In genomic region chr10:55897436-55897835, GRCh38 we compare ENCODE assay signal across 22 cellular contexts.
DNase-seq lines count a peak whose midpoint lies in the region; ATAC-seq and TF ChIP-seq lines count a peak whose summit lies in the region.
"Had no signal": no experiment of that assay in that cellular context is flagged by ENCODE, and none has a peak within 500 bp of the region (broad histone marks: within the 10 kb centered on the region; RNA-seq: fewer than 3 reads in every experiment).

No MANE protein-coding gene starts in this region.

- peaks cover 0 to 9% (median 5%) of the 10 kb centered on the region in 5 experiments for H3K9me3 Mint-ChIP-seq in brain

- H3K27me3 Mint-ChIP-seq in brain = no peaks in the 10 kb centered on the region
- H3K27me3 Mint-ChIP-seq: CD4-positive, alpha-beta T cell; T-cell had no signal

- H3K9me3 ChIP-seq in HAP-1 = no peaks in the 10 kb centered on the region; the same call in 1 of the 2 replicates
- H3K9me3 ChIP-seq in iPS-20b (ENCODE audit: insufficient read depth, low read depth, low read length) = no peaks in the 10 kb centered on the region; the same call in 1 of the 2 replicates
- H3K9me3 ChIP-seq: A549 had no signal

- H3K27ac Mint-ChIP-seq in brain = peak overlapping the region in 2 of 5 experiments; percentile 40 to 60
- H3K27ac Mint-ChIP-seq: CD4-positive, alpha-beta T cell; T-cell had no signal

- TF ChIP-seq CTCF in brain (conservative IDR thresholded peaks at IDR 0.05) = no peak
- TF ChIP-seq CTCF in retinal pigment epithelial cell (conservative IDR thresholded peaks at IDR 0.05; ENCODE audit: low read depth, low read length) = no peak

- no peaks in the 10 kb centered on the region for H3K27me3 ChIP-seq in HAP-1 (ENCODE audit: low read depth)
- H3K27me3 ChIP-seq in iPS-20b (ENCODE audit: insufficient read depth, low read length) = no peaks in the 10 kb centered on the region
- H3K27me3 ChIP-seq: BLaER1 treated with 17β-estradiol and CSF1 and Interleukin-3, amounts not matched to agents 10 nM and 100 nM had no signal

- no peak for ATAC-seq in stimulated activated naive CD8-positive, alpha-beta T cell treated with anti-CD3 and anti-CD28 coated beads, Interleukin-15, Interleukin-2, amounts not matched to agents 100 U/mL and 50 U/mL, for 24 hours
- no peak for ATAC-seq in GM18867 (IDR thresholded peaks at IDR 0.05; ENCODE audit: unreplicated experiment)
- ATAC-seq: A549, GM12878, T-cell had no signal

- peaks cover 7% of the 10 kb centered on the region for H3K4me1 ChIP-seq in HAP-1
- peaks cover 6% of the 10 kb centered on the region; the same call in 1 of the 2 replicates for H3K4me1 ChIP-seq in iPS-20b (ENCODE audit: insufficient read depth, low read length)
- H3K4me1 ChIP-seq: A549; BLaER1 treated with 17β-estradiol and CSF1 and Interleukin-3, amounts not matched to agents 10 nM and 100 nM had no signal

- DNase-seq in HAP-1 (ENCODE audit: low spot score in 2 of 2) (peak; percentile 46 to 68), retinal pigment epithelial cell (ENCODE audit: low read depth) (peak; percentile 52), cerebellar cortex (ENCODE audit: low spot score) (no peak), NCI-H2227 treated with DMSO at 0.1 percent for 48 hours (lab: John Stamatoyannopoulos, UW) (no peak)
- DNase-seq in stimulated activated naive CD8-positive, alpha-beta T cell treated with anti-CD3 and anti-CD28 coated beads, Interleukin-15, Interleukin-2, amounts not matched to agents 100 U/mL and 50 U/mL, for 24 hours = no peak
- DNase-seq: AML-193; CD4-positive, alpha-beta T cell; KBM-7; NCI-H2029; NCI-H226; NCI-H510A treated with DMSO at 0.1 percent for 48 hours; NCI-H82; NK-92 treated with Interleukin-12 subunit alpha and Interleukin-12 subunit beta, amount 100 ng/mL, for 24 hours; Right ventricle myocardium superior; RPMI8226; T-cell had no signal

- no peaks in the 10 kb centered on the region for H3K36me3 ChIP-seq in HAP-1 (replicated peaks)
- H3K36me3 ChIP-seq in iPS-20b (ENCODE audit: insufficient read depth, low read depth, low read length) = no peaks in the 10 kb centered on the region
- H3K36me3 ChIP-seq: BLaER1 treated with 17β-estradiol and CSF1 and Interleukin-3, amounts not matched to agents 10 nM and 100 nM had no signal

- no peak overlapping the region for H3K27ac ChIP-seq in iPS-20b (ENCODE audit: low read length)
- H3K27ac ChIP-seq: A549; BLaER1 treated with 17β-estradiol and CSF1 and Interleukin-3, amounts not matched to agents 10 nM and 100 nM had no signal

- no peaks in the 10 kb centered on the region for H3K36me3 Mint-ChIP-seq in brain
- H3K36me3 Mint-ChIP-seq: T-cell had no signal

- H3K4me3 ChIP-seq in HAP-1 = no peak overlapping the region
- H3K4me3 ChIP-seq in iPS-20b (ENCODE audit: low read length) = 0 out of 2 replicates have a peak overlapping the region, but pooled peaks have one; percentile 21
- no peak overlapping the region for H3K4me3 ChIP-seq in retinal pigment epithelial cell (ENCODE audit: low read length)
- H3K4me3 ChIP-seq: A549; BLaER1 treated with 17β-estradiol and CSF1 and Interleukin-3, amounts not matched to agents 10 nM and 100 nM; GM12878 had no signal

- peak overlapping the region in 3 of 5 experiments; percentile 19 to 75 (median 68) for H3K4me3 Mint-ChIP-seq in brain
- H3K4me3 Mint-ChIP-seq: CD4-positive, alpha-beta T cell; T-cell had no signal

- in situ Hi-C loops in HAP-1 (cut with MboI; ENCODE audit: low sequenced_read_pairs) = no loop called here

- H3K9ac ChIP-seq in iPS-20b (ENCODE audit: low read depth, low read length) = no peak overlapping the region
- H3K9ac ChIP-seq: BLaER1 treated with 17β-estradiol and CSF1 and Interleukin-3, amounts not matched to agents 10 nM and 100 nM had no signal

- peaks cover 37% of the 10 kb centered on the region for H3K4me1 Mint-ChIP-seq in brain
- H3K4me1 Mint-ChIP-seq: T-cell had no signal

Comparison
In these comparisons a context has a peak if more than half of its experiments do, and no peak if none do; other contexts are left out.
1. DNase-seq: peak in HAP-1 (2 of 2) and retinal pigment epithelial cell (single experiment); none in stimulated activated naive CD8-positive, alpha-beta T cell treated with anti-CD3 and anti-CD28 coated beads, Interleukin-15, Interleukin-2, amounts not matched to agents 100 U/mL and 50 U/mL, for 24 hours (single experiment), cerebellar cortex (single experiment) and NCI-H2227 treated with DMSO at 0.1 percent for 48 hours (single experiment).